In the genomic region with DNA sequence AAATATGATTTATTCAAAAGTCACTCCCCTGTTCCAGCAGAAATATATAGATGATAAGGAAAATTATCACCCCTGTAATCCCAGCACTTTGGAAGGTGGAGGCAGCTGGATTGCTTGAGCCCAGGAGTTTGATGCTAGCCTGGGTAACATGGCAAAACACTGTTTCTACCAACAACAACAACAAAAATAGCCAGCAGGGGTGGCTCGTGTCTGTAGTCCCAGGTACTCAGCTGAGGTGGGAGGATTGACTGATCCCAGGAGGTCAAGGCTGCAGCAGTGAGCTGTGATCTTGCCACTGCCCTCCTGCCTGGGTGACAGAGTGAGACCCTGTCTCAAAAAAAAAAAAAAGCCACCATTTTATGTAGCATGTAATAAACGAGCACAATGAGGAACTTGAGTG, we compare ENCODE assay signal across 15 cellular contexts.
DNase-seq lines count a peak whose midpoint lies in the region; ATAC-seq and TF ChIP-seq lines count a peak whose summit lies in the region.
"Had no signal": no experiment of that assay in that cellular context is flagged by ENCODE, and none has a peak within 500 bp of the region (broad histone marks: within the 10 kb centered on the region; RNA-seq: fewer than 3 reads in every experiment).

No MANE protein-coding gene starts in this region.

- no peak overlapping the region for H2AK5ac ChIP-seq in H9 (ENCODE audit: insufficient read length, low read length)

- no peaks in the 10 kb centered on the region for H3K23me2 ChIP-seq in H9 (ENCODE audit: insufficient read length, low read depth, low read length, poor library complexity, severe bottlenecking)

- CTCF ChIA-PET in mammary epithelial cell (lab: Charles Lee; ENCODE audit: low non-redundant PET), result no interaction called here

- no peak overlapping the region for H3K27ac ChIP-seq in H9 (ENCODE audit: insufficient read length, low read depth, low read length)
- no peak overlapping the region for H3K27ac ChIP-seq in SU-DHL-6 (ENCODE audit: low read depth, low read length)
- no peak overlapping the region for H3K27ac ChIP-seq in endodermal cell (ENCODE audit: low read depth, low read length)
- H3K27ac ChIP-seq in mammary epithelial cell (ENCODE audit: insufficient read depth, low read depth, low read length), result no peak overlapping the region
- H3K27ac ChIP-seq: GM23248 had no signal

- WGBS in H9 (ENCODE audit: extremely low coverage, insufficient read length, low lambda C conversion rate), result no CpG with 5 or more reads among the region's 2 CpGs
- WGBS in endodermal cell (ENCODE audit: insufficient coverage in 1 of 2, insufficient read length in 1 of 2), 2 experiments, result 63% methylated on average over 2 of the region's 2 CpGs; no CpG with 5 or more reads in 1 of the 2 experiments
- WGBS in mammary epithelial cell (ENCODE audit: low coverage, missing lambda C conversion rate), result 35% methylated on average over 2 of the region's 2 CpGs

- no peak overlapping the region for H4K5ac ChIP-seq in H9 (ENCODE audit: insufficient read length, low read depth, low read length)

- H2BK12ac ChIP-seq in H9 (ENCODE audit: insufficient read length, low read depth, low read length), result no peak overlapping the region

- peak; percentile 36; the same call in 1 of the 3 replicates for TF ChIP-seq CTCF in H9 (conservative IDR thresholded peaks at IDR 0.05)
- TF ChIP-seq CTCF in SU-DHL-6 (IDR thresholded peaks at IDR 0.05; ENCODE audit: insufficient read depth, low read length, poor library complexity, severe bottlenecking), result no peak
- peak; percentile 57 for TF ChIP-seq CTCF in endodermal cell (conservative IDR thresholded peaks at IDR 0.05)
- TF ChIP-seq CTCF in mammary epithelial cell (conservative IDR thresholded peaks at IDR 0.05 in 1 of 2, IDR thresholded peaks at IDR 0.05 in 1 of 2; ENCODE audit: extremely low read depth in 1 of 2, insufficient read depth in 1 of 2, low read depth in 1 of 2, low read length in 2 of 2), result no peak

- H3K79me1 ChIP-seq in H9 (ENCODE audit: insufficient read depth, low read depth, low read length, poor library complexity, severe bottlenecking), result no peaks in the 10 kb centered on the region

- H3K9me3 Mint-ChIP-seq in H9 (peaks cover 14 to 18% of the 10 kb centered on the region in 2 experiments), endodermal cell (peaks cover 16% of the 10 kb centered on the region)

- no peaks in the 10 kb centered on the region for H3F3A ChIP-seq in SU-DHL-6 (ENCODE audit: insufficient read depth)

- DNase-seq in H9, result peak; percentile 38
- DNase-seq in endodermal cell, result peak; percentile 72
- no peak for DNase-seq in mammary epithelial cell
- DNase-seq: C1 segment of cervical spinal cord; Calu3; CD4-positive, alpha-beta memory T cell; COR-L47; DMS53; DMS79 treated with DMSO at 0.1 percent for 48 hours; GF-D8; GM23248; HCEC 1CT had no signal

- no peak overlapping the region for H2BK120ac ChIP-seq in H9 (ENCODE audit: low read depth, low read length, poor library complexity, severe bottlenecking)

- H4K8ac ChIP-seq in H9 (replicated peaks; ENCODE audit: insufficient read length, low read depth, low read length), result no peak overlapping the region

- H3T11ph ChIP-seq in H9 (ENCODE audit: low read length), result no peak overlapping the region

- H3K9me3 ChIP-seq in H9 (ENCODE audit: control insufficient read depth, low read depth, low read length) (peaks cover 1% of the 10 kb centered on the region), SU-DHL-6 (ENCODE audit: insufficient read depth, low read length) (peaks cover 12% of the 10 kb centered on the region; the same call in 1 of the 2 replicates), endodermal cell (ENCODE audit: control insufficient read depth, low read length) (peaks cover 15% of the 10 kb centered on the region), mammary epithelial cell (replicated peaks; ENCODE audit: insufficient read depth, low read length) (peaks cover 12% of the 10 kb centered on the region)

- H2BK15ac ChIP-seq in H9 (ENCODE audit: low read depth, low read length), result no peak overlapping the region

- no peak overlapping the region for H2BK20ac ChIP-seq in H9 (ENCODE audit: low read depth, low read length, poor library complexity, severe bottlenecking)

- dilution Hi-C loops in mammary epithelial cell (cut with HindIII; ENCODE audit: low sequenced_read_pairs), result no loop called here

- H3K27me3 Mint-ChIP-seq in H9 (ENCODE audit: low read depth) (no peaks in the 10 kb centered on the region), endodermal cell (ENCODE audit: insufficient read depth) (no peaks in the 10 kb centered on the region)
- H3K27me3 Mint-ChIP-seq: CD4-positive, alpha-beta memory T cell had no signal

- no peaks in the 10 kb centered on the region for H3K27me3 ChIP-seq in H9 (ENCODE audit: insufficient read depth, low read length)
- no peaks in the 10 kb centered on the region for H3K27me3 ChIP-seq in SU-DHL-6 (ENCODE audit: low read length)
- no peaks in the 10 kb centered on the region for H3K27me3 ChIP-seq in endodermal cell (ENCODE audit: control insufficient read depth, insufficient read depth, low read length, poor library complexity, severe bottlenecking)
- H3K27me3 ChIP-seq in mammary epithelial cell (ENCODE audit: insufficient read depth, low read length), result no peaks in the 10 kb centered on the region

- H2AFZ ChIP-seq in H9 (ENCODE audit: low read length) (no peak overlapping the region), SU-DHL-6 (ENCODE audit: low read depth, low read length, severe bottlenecking) (peak overlapping the region; percentile 47), mammary epithelial cell (ENCODE audit: low read depth, low read length) (no peak overlapping the region)
- H2AFZ ChIP-seq: GM23248 had no signal

- H3K4me3 ChIP-seq in SU-DHL-6 (ENCODE audit: insufficient read depth, low read length, poor library complexity, severe bottlenecking), result no peak overlapping the region
- no peak overlapping the region for H3K4me3 ChIP-seq in endodermal cell (ENCODE audit: low read length)
- H3K4me3 ChIP-seq in mammary epithelial cell (replicated peaks in 1 of 3; ENCODE audit: insufficient read depth in 1 of 3, low read depth in 2 of 3, low read length in 3 of 3), result no peak overlapping the region
- H3K4me3 ChIP-seq: GM23248 had no signal

- H3K14ac ChIP-seq in H9 (ENCODE audit: insufficient read depth, low read length), result no peak overlapping the region

- H3K36me3 Mint-ChIP-seq in H9 (ENCODE audit: insufficient read depth in 1 of 3, low read depth in 3 of 3) (peaks cover 4 to 13% (median 6%) of the 10 kb centered on the region in 3 experiments; a peak in 6 of 7 replicates), endodermal cell (ENCODE audit: low read depth) (no peaks in the 10 kb centered on the region)
- H3K36me3 Mint-ChIP-seq: CD4-positive, alpha-beta memory T cell had no signal

- in situ Hi-C loops in mammary epithelial cell (cut with MboI; ENCODE audit: low sequenced_read_pairs in 2 of 2), result no loop called here

- no peak overlapping the region for H2BK5ac ChIP-seq in H9 (ENCODE audit: insufficient read length, low read length)

- no peak overlapping the region for H3K4ac ChIP-seq in H9 (ENCODE audit: low read depth, low read length)

- BruUV-seq in mammary epithelial cell (replicated peaks; lab: Mats Ljungman, UMichigan), result no TSS peak

- H3K18ac ChIP-seq in H9 (ENCODE audit: insufficient read length, low read depth, low read length), result no peak overlapping the region

- no peaks in the 10 kb centered on the region for H3K9me2 ChIP-seq in SU-DHL-6 (replicated peaks; ENCODE audit: insufficient read depth, low read length)

- H3K4me2 ChIP-seq in H9 (ENCODE audit: insufficient read depth, insufficient read length, low read length) (no peak overlapping the region), SU-DHL-6 (ENCODE audit: low read depth, low read length, poor library complexity, severe bottlenecking) (no peak overlapping the region), mammary epithelial cell (ENCODE audit: insufficient read depth, low read depth, low read length) (no peak overlapping the region)

- no peak overlapping the region for H3K56ac ChIP-seq in H9 (ENCODE audit: insufficient read length, low read depth, low read length)

- H4K91ac ChIP-seq in H9 (ENCODE audit: insufficient read length, low read depth, low read length), result no peak overlapping the region

- H3K9ac ChIP-seq in H9 (ENCODE audit: extremely low read depth, insufficient read length, low read length), result no peak overlapping the region
- no peak overlapping the region for H3K9ac ChIP-seq in SU-DHL-6 (ENCODE audit: low read length)
- H3K9ac ChIP-seq in endodermal cell (ENCODE audit: extremely low read depth, low read length, poor library complexity, severe bottlenecking), result no peak overlapping the region
- H3K9ac ChIP-seq in mammary epithelial cell (ENCODE audit: insufficient read depth, low read length), result no peak overlapping the region
- H3K9ac ChIP-seq: GM23248 had no signal

- H3K23ac ChIP-seq in H9 (ENCODE audit: insufficient read length, low read depth, low read length), result no peak overlapping the region

- H3K27ac Mint-ChIP-seq in H9 (no peak overlapping the region), endodermal cell (no peak overlapping the region)
- H3K27ac Mint-ChIP-seq: CD4-positive, alpha-beta memory T cell had no signal

- H3K79me2 ChIP-seq in H9 (ENCODE audit: insufficient read depth, low read length) (no peaks in the 10 kb centered on the region), SU-DHL-6 (ENCODE audit: insufficient read depth, low read length) (no peaks in the 10 kb centered on the region), mammary epithelial cell (ENCODE audit: insufficient read depth, low read length) (no peaks in the 10 kb centered on the region)

- H3K4me1 Mint-ChIP-seq in H9 (no peaks in the 10 kb centered on the region), endodermal cell (no peaks in the 10 kb centered on the region)
- H3K4me1 Mint-ChIP-seq: CD4-positive, alpha-beta memory T cell had no signal

- no peaks in the 10 kb centered on the region for H3K4me1 ChIP-seq in H9 (ENCODE audit: insufficient read depth, low read length)
- no peaks in the 10 kb centered on the region for H3K4me1 ChIP-seq in endodermal cell (ENCODE audit: control insufficient read depth, insufficient read depth, low read length)
- H3K4me1 ChIP-seq in mammary epithelial cell (ENCODE audit: insufficient read depth, low read length), result no peaks in the 10 kb centered on the region

- H4K20me1 ChIP-seq in H9 (ENCODE audit: control insufficient read depth, insufficient read depth, insufficient read length) (no peaks in the 10 kb centered on the region), SU-DHL-6 (ENCODE audit: low read depth, low read length) (no peaks in the 10 kb centered on the region), mammary epithelial cell (ENCODE audit: insufficient read depth, low read length) (no peaks in the 10 kb centered on the region)

- H3K4me3 Mint-ChIP-seq in H9 (no peak overlapping the region), endodermal cell (no peak overlapping the region)
- H3K4me3 Mint-ChIP-seq: CD4-positive, alpha-beta memory T cell had no signal

- ATAC-seq in HG03354 (IDR thresholded peaks at IDR 0.05; ENCODE audit: poor library complexity, severe bottlenecking, unreplicated experiment), result no peak
- no peak for ATAC-seq in GM19455 (IDR thresholded peaks at IDR 0.05; ENCODE audit: unreplicated experiment)

- H3K36me3 ChIP-seq in SU-DHL-6 (ENCODE audit: low read length), result no peaks in the 10 kb centered on the region
- no peaks in the 10 kb centered on the region for H3K36me3 ChIP-seq in endodermal cell (ENCODE audit: control insufficient read depth, insufficient read depth, low read length)
- no peaks in the 10 kb centered on the region for H3K36me3 ChIP-seq in mammary epithelial cell (ENCODE audit: insufficient read depth, low read length)

- intact Hi-C loops in mammary epithelial cell (cut with micrococcal nuclease), result no loop called here

Comparison
In these comparisons a context has a peak if more than half of its experiments do, and no peak if none do; other contexts are left out.
1. CTCF ChIP-seq: peak in H9 (single experiment) and endodermal cell (single experiment); none in SU-DHL-6 (single experiment) and mammary epithelial cell (0 of 2).